8 cellular contexts compared by ENCODE assay signal in genomic region chr16:68263559-68264127, GRCh38. TPM values are rescaled to one million over a fixed set of nuclear protein-coding genes. Genes with fewer than 3 reads are reported as not detected.
DNase-seq lines count a peak whose midpoint lies in the region; ATAC-seq and TF ChIP-seq lines count a peak whose summit lies in the region.

No MANE protein-coding gene starts in this region.

- TF ChIP-seq POLR2A in breast epithelium (IDR thresholded peaks at IDR 0.05), result no peak

- H3K4me1 Mint-ChIP-seq in CD4-positive, CD25-positive, alpha-beta regulatory T cell, result peaks cover 13 to 53% (median 32%) of the 10 kb centered on the region in 4 donors

- peak in 1 of 2 donors; percentile 32 for ATAC-seq in CD4-positive, CD25-positive, alpha-beta regulatory T cell (ENCODE audit: low read depth in 2 of 2)
- ATAC-seq in HG03354 (IDR thresholded peaks at IDR 0.05; ENCODE audit: poor library complexity, severe bottlenecking, unreplicated experiment), result peak; percentile 11

- DNase-seq in CD4-positive, CD25-positive, alpha-beta regulatory T cell, result no peak
- no peak for DNase-seq in breast epithelium (ENCODE audit: low spot score in 2 of 2)
- DNase-seq in stimulated activated CD4-positive, alpha-beta T cell treated with anti-CD3 and anti-CD28 coated beads, Interleukin-4, amount 100 ng/mL, for 4 hours, result no peak
- no peak for DNase-seq in NCI-H526 treated with DMSO at 0.1 percent for 48 hours (lab: John Stamatoyannopoulos, UW)
- DNase-seq in HCEC 1CT, result no peak
- DNase-seq in GM19238 (ENCODE audit: insufficient read length, low spot score), result no peak

- H3K27ac Mint-ChIP-seq in CD4-positive, CD25-positive, alpha-beta regulatory T cell, result peak overlapping the region; percentile 96 to 98 (median 98)

- no peaks in the 10 kb centered on the region for H3K9me3 Mint-ChIP-seq in CD4-positive, CD25-positive, alpha-beta regulatory T cell

- intact Hi-C loops in breast epithelium (cut with DNase I; ENCODE audit: low total_unique reads), result loop anchor here (5.0 kb wide), 1 partner anchor 64 kb away; no protein-coding TSS in a partner anchor

- peaks cover 14% of the 10 kb centered on the region for H3K36me3 Mint-ChIP-seq in CD4-positive, CD25-positive, alpha-beta regulatory T cell

- H3K9me3 ChIP-seq in CD4-positive, CD25-positive, alpha-beta regulatory T cell (ENCODE audit: control insufficient read depth in 2 of 2, low read length in 2 of 2), result no peaks in the 10 kb centered on the region
- no peaks in the 10 kb centered on the region for H3K9me3 ChIP-seq in breast epithelium
- no peaks in the 10 kb centered on the region for H3K9me3 ChIP-seq in muscle layer of duodenum (ENCODE audit: control insufficient read depth in 1 of 2, low read length in 2 of 2)

- H3K36me3 ChIP-seq in CD4-positive, CD25-positive, alpha-beta regulatory T cell (ENCODE audit: control insufficient read depth, insufficient read depth, low read length), result peaks cover 13% of the 10 kb centered on the region
- H3K36me3 ChIP-seq in breast epithelium (peaks cover 5% of the 10 kb centered on the region), muscle layer of duodenum (ENCODE audit: control insufficient read depth in 1 of 2, insufficient read depth in 2 of 2, low read length in 2 of 2) (peaks cover 10 to 24% of the 10 kb centered on the region in 2 donors)

- H3K27ac ChIP-seq in CD4-positive, CD25-positive, alpha-beta regulatory T cell (ENCODE audit: insufficient read depth, low read length, poor library complexity, severe bottlenecking), result peak overlapping the region; percentile 94
- H3K27ac ChIP-seq in breast epithelium, result peak overlapping the region; percentile 88 to 97
- H3K27ac ChIP-seq in muscle layer of duodenum (ENCODE audit: low read length), result peak overlapping the region; percentile 63

- no peaks in the 10 kb centered on the region for H3K27me3 ChIP-seq in CD4-positive, CD25-positive, alpha-beta regulatory T cell (ENCODE audit: control insufficient read depth, insufficient read depth, low read length)
- H3K27me3 ChIP-seq in breast epithelium (no peaks in the 10 kb centered on the region), muscle layer of duodenum (ENCODE audit: low read depth, low read length) (no peaks in the 10 kb centered on the region)

- H3K27me3 Mint-ChIP-seq in CD4-positive, CD25-positive, alpha-beta regulatory T cell, result no peaks in the 10 kb centered on the region

- TF ChIP-seq CTCF in breast epithelium (IDR thresholded peaks at IDR 0.05), result no peak

- H3K4me3 ChIP-seq in CD4-positive, CD25-positive, alpha-beta regulatory T cell (ENCODE audit: low read depth, low read length), result no peak overlapping the region
- peak overlapping the region; percentile 76 to 91 (median 86) for H3K4me3 ChIP-seq in breast epithelium
- H3K4me3 ChIP-seq in muscle layer of duodenum (ENCODE audit: low read depth in 1 of 2, low read length in 2 of 2), result peak overlapping the region; percentile 46 to 86

- H3K4me1 ChIP-seq in CD4-positive, CD25-positive, alpha-beta regulatory T cell (ENCODE audit: control insufficient read depth, insufficient read depth, low read length, poor library complexity, severe bottlenecking), result peaks cover 49% of the 10 kb centered on the region
- H3K4me1 ChIP-seq in breast epithelium (no peaks in the 10 kb centered on the region), muscle layer of duodenum (ENCODE audit: control insufficient read depth in 1 of 2, insufficient read depth in 2 of 2, low read length in 2 of 2) (peaks cover 0 to 31% of the 10 kb centered on the region in 2 donors)

- H3K4me3 Mint-ChIP-seq in CD4-positive, CD25-positive, alpha-beta regulatory T cell, result peak overlapping the region; percentile 93 to 96 (median 95)

RNA-seq across cellular contexts. Expression of gene SLC7A6, which starts 0.7 kb away (rescaled TPM):
- 141 TPM for total RNA-seq in CD4-positive, CD25-positive, alpha-beta regulatory T cell
- 10 to 100 TPM; 10.7 to 21.4 (median 17.4) TPM for polyA plus RNA-seq in CD4-positive, CD25-positive, alpha-beta regulatory T cell
- 100 to 1,000 TPM in 1 of 3 donors, 10 to 100 TPM in 2; 43.2 to 284 (median 65.2) TPM for total RNA-seq in breast epithelium

RNA-seq across cellular contexts. Expression of gene PLA2G15, which starts 18.5 kb away (rescaled TPM):
- total RNA-seq in CD4-positive, CD25-positive, alpha-beta regulatory T cell, result 9.4 TPM
- polyA plus RNA-seq in CD4-positive, CD25-positive, alpha-beta regulatory T cell, result 10 to 100 TPM in 1 of 4 donors, 1 to 10 TPM in 3; 7.5 to 10.3 (median 8.8) TPM
- 10 to 100 TPM; 15.4 to 34.7 (median 19.8) TPM for total RNA-seq in breast epithelium

RNA-seq across cellular contexts. Expression of gene ESRP2, which starts 27.7 kb away (rescaled TPM):
- total RNA-seq in CD4-positive, CD25-positive, alpha-beta regulatory T cell, result not detected
- under 1 TPM; 0.10 to 0.99 (median 0.33) TPM for polyA plus RNA-seq in CD4-positive, CD25-positive, alpha-beta regulatory T cell
- total RNA-seq in breast epithelium, result 10 to 100 TPM in 2 of 3 donors, under 1 TPM in 1; 0.80 to 58.0 (median 26.5) TPM

RNA-seq across cellular contexts. Expression of gene SLC7A6OS, which starts 47.1 kb away (rescaled TPM):
- total RNA-seq in CD4-positive, CD25-positive, alpha-beta regulatory T cell, result 38.4 TPM
- polyA plus RNA-seq in CD4-positive, CD25-positive, alpha-beta regulatory T cell, result 10 to 100 TPM; 23.7 to 28.0 (median 26.8) TPM
- total RNA-seq in breast epithelium, result 10 to 100 TPM; 16.4 to 18.6 (median 16.5) TPM

RNA-seq across cellular contexts. Expression of gene PRMT7, which starts 47.2 kb away (rescaled TPM):
- 53.8 TPM for total RNA-seq in CD4-positive, CD25-positive, alpha-beta regulatory T cell
- polyA plus RNA-seq in CD4-positive, CD25-positive, alpha-beta regulatory T cell, result 10 to 100 TPM; 32.4 to 34.8 (median 34.1) TPM
- total RNA-seq in breast epithelium, result 10 to 100 TPM; 38.4 to 53.4 (median 41.0) TPM
